In the genomic region with DNA sequence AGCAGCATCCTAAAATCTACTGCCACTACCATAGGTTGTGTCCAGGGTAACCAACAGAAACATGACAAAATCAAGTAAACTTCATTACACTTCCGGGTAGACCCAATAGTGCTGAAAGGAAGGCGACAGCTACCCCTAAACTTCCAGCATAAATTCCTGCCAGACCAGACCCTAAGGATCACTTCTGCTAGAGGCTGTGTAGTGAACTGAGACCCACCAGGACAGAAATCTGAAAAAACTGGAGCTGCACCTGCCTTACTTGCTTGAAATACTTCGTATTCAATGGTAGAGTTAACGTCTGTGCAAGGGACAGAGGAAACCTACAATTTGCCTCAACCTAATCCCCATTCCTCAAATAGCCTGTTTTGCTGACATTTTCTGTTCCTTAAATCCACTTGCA, we compare ENCODE assay signal across 9 cellular contexts. TPM values are rescaled to one million over a fixed set of nuclear protein-coding genes. Genes with fewer than 3 reads are reported as not detected.
DNase-seq lines count a peak whose midpoint lies in the region; ATAC-seq and TF ChIP-seq lines count a peak whose summit lies in the region.
"Had no signal": no experiment of that assay in that cellular context is flagged by ENCODE, and none has a peak within 500 bp of the region (broad histone marks: within the 10 kb centered on the region; RNA-seq: fewer than 3 reads in every experiment).

No MANE protein-coding gene starts in this region.

- H3K4me1 Mint-ChIP-seq in activated naive CD4-positive, alpha-beta T cell treated with anti-CD3 and anti-CD28 coated beads, Interleukin-2, amount 50 U/mL, for 24 hours = peaks cover 65% of the 10 kb centered on the region
- peaks cover 36% of the 10 kb centered on the region for H3K4me1 Mint-ChIP-seq in type B pancreatic cell (ENCODE audit: unreplicated experiment)

- H3K9ac ChIP-seq in SK-N-MC (ENCODE audit: insufficient read length) = peak overlapping the region; percentile 96

- no peaks in the 10 kb centered on the region for H3K9me3 ChIP-seq in SK-N-MC (ENCODE audit: low read depth, low read length)

- no peaks in the 10 kb centered on the region for H3K9me3 Mint-ChIP-seq in activated naive CD4-positive, alpha-beta T cell treated with anti-CD3 and anti-CD28 coated beads, Interleukin-2, amount 50 U/mL, for 24 hours
- H3K9me3 Mint-ChIP-seq in type B pancreatic cell = no peaks in the 10 kb centered on the region

- ATAC-seq in GM21786 (IDR thresholded peaks at IDR 0.05; ENCODE audit: unreplicated experiment) (no peak), HG03175 (IDR thresholded peaks at IDR 0.05; ENCODE audit: unreplicated experiment) (no peak)

- peak overlapping the region; percentile 99 for H3K27ac ChIP-seq in SK-N-MC

- H3K27ac Mint-ChIP-seq in activated naive CD4-positive, alpha-beta T cell treated with anti-CD3 and anti-CD28 coated beads, Interleukin-2, amount 50 U/mL, for 24 hours = peak overlapping the region; percentile 99
- peak overlapping the region; percentile 98 for H3K27ac Mint-ChIP-seq in type B pancreatic cell

- H3K27me3 Mint-ChIP-seq in activated naive CD4-positive, alpha-beta T cell treated with anti-CD3 and anti-CD28 coated beads, Interleukin-2, amount 50 U/mL, for 24 hours = no peaks in the 10 kb centered on the region
- H3K27me3 Mint-ChIP-seq in type B pancreatic cell = no peaks in the 10 kb centered on the region

- DNase-seq in activated naive CD4-positive, alpha-beta T cell (lab: John Stamatoyannopoulos, UW) = no peak
- DNase-seq in SK-N-MC (ENCODE audit: low read depth, low spot score) (no peak), type B pancreatic cell (ENCODE audit: extremely low spot score, unreplicated experiment) (no peak), NCI-H524 treated with DMSO at 0.1 percent for 48 hours (lab: John Stamatoyannopoulos, UW) (no peak)
- DNase-seq: hypothalamus had no signal

- H3K36me3 ChIP-seq in SK-N-MC (ENCODE audit: insufficient read depth, low read length) = peaks cover 64% of the 10 kb centered on the region

- H3K4me3 ChIP-seq in SK-N-MC (peak overlapping the region; percentile 91), iPS-11a (ENCODE audit: low read depth, low read length) (peak overlapping the region; percentile 55)

- TF ChIP-seq CTCF in type B pancreatic cell (conservative IDR thresholded peaks at IDR 0.05) = no peak

- H3K36me3 Mint-ChIP-seq in activated naive CD4-positive, alpha-beta T cell treated with anti-CD3 and anti-CD28 coated beads, Interleukin-2, amount 50 U/mL, for 24 hours = peaks cover 28% of the 10 kb centered on the region
- H3K36me3 Mint-ChIP-seq in type B pancreatic cell = peaks cover 22% of the 10 kb centered on the region

- H3K4me3 Mint-ChIP-seq in activated naive CD4-positive, alpha-beta T cell treated with anti-CD3 and anti-CD28 coated beads, Interleukin-2, amount 50 U/mL, for 24 hours = peak overlapping the region; percentile 95
- peak overlapping the region; percentile 91 for H3K4me3 Mint-ChIP-seq in type B pancreatic cell

RNA-seq across cellular contexts. Expression of a gene that starts 1.0 kb away (rescaled TPM):
- 47.1 and 49.6 TPM in 2 replicates for total RNA-seq in type B pancreatic cell (ENCODE audit: low replicate concordance)

RNA-seq across cellular contexts. Expression of a gene that starts 6.3 kb away (rescaled TPM):
- 56.3 and 115 TPM in 2 replicates for total RNA-seq in type B pancreatic cell (ENCODE audit: low replicate concordance)
